In genomic region chr20:44566811-44567210, GRCh38 we compare ENCODE assay signal across 20 cellular contexts. TPM values are rescaled to one million over a fixed set of nuclear protein-coding genes. Genes with fewer than 3 reads are reported as not detected.
DNase-seq lines count a peak whose midpoint lies in the region; ATAC-seq, FAIRE-seq and TF ChIP-seq lines count a peak whose summit lies in the region.
"Had no signal": no experiment of that assay in that cellular context is flagged by ENCODE, and none has a peak within 500 bp of the region (broad histone marks: within the 10 kb centered on the region; RNA-seq: fewer than 3 reads in every experiment).

No MANE protein-coding gene starts in this region.

- DNase-seq in MCF 10A (ENCODE audit: unreplicated experiment) (no peak), breast epithelium (ENCODE audit: low spot score in 2 of 2) (no peak), epithelial cell of prostate (ENCODE audit: low read depth, low spot score) (no peak), mesothelial cell of epicardium (ENCODE audit: low spot score in 2 of 2, unreplicated experiment in 2 of 2) (no peak), NCI-H2196 (lab: John Stamatoyannopoulos, UW; ENCODE audit: unreplicated experiment) (no peak), epidermal melanocyte (ENCODE audit: insufficient read length, low spot score) (no peak), small intestine (no peak)
- DNase-seq: 8988T; ACHN; C1 segment of cervical spinal cord; Calu3; CD4-positive, alpha-beta T cell; DMS 273 treated with DMSO at 0.1 percent for 48 hours had no signal

- H3K9me3 Mint-ChIP-seq in MCF 10A (ENCODE audit: unreplicated experiment) (no peaks in the 10 kb centered on the region), mesothelial cell of epicardium (no peaks in the 10 kb centered on the region)
- H3K9me3 Mint-ChIP-seq: CD4-positive, alpha-beta T cell had no signal

- no peak for ATAC-seq in GM21825 (IDR thresholded peaks at IDR 0.05; ENCODE audit: unreplicated experiment)
- ATAC-seq: GM12878, HepG2 had no signal

- no peak for TF ChIP-seq POLR2A in breast epithelium (IDR thresholded peaks at IDR 0.05)

- H3K27me3 Mint-ChIP-seq in MCF 10A (ENCODE audit: insufficient read depth, unreplicated experiment) (no peaks in the 10 kb centered on the region), mesothelial cell of epicardium (ENCODE audit: low read depth) (no peaks in the 10 kb centered on the region)
- H3K27me3 Mint-ChIP-seq: B cell; CD4-positive, alpha-beta T cell had no signal

- POLR2A ChIA-PET in MCF 10A (lab: Yijun Ruan, JAX) = interaction anchor here (0.9 to 3.2 kb wide), 7 partner anchors 8 to 60 kb away, joined by 3 to 30 read pairs (median 7); partner anchors contain the start of gene SERINC3

- CTCF ChIA-PET in MCF 10A (lab: Yijun Ruan, JAX) = interaction anchor here (0.6 to 1.5 kb wide), 4 partner anchors 32 to 96 kb away, joined by 3 to 6 read pairs (median 3); no protein-coding TSS in a partner anchor

- no peak for FAIRE-seq in small intestine (lab: Jason Lieb, UNC)
- FAIRE-seq: GM12878, GM18507, H1, HepG2 had no signal

- H3K36me3 ChIP-seq in breast epithelium (no peaks in the 10 kb centered on the region), small intestine (ENCODE audit: control insufficient read depth in 2 of 2, insufficient read depth in 2 of 2, low read length in 2 of 2) (no peaks in the 10 kb centered on the region)
- H3K36me3 ChIP-seq: HAP-1 had no signal

- H3K27ac ChIP-seq in breast epithelium (no peak overlapping the region), epithelial cell of prostate (peak overlapping the region; percentile 14), small intestine (ENCODE audit: low read depth in 1 of 2, low read length in 1 of 2) (no peak overlapping the region)

- H3K27ac Mint-ChIP-seq in MCF 10A (ENCODE audit: low read depth, unreplicated experiment) = peak overlapping the region; percentile 42
- peak overlapping the region; percentile 51 for H3K27ac Mint-ChIP-seq in mesothelial cell of epicardium
- H3K27ac Mint-ChIP-seq: B cell; CD4-positive, alpha-beta T cell had no signal

- H3K27me3 ChIP-seq in breast epithelium = no peaks in the 10 kb centered on the region
- no peaks in the 10 kb centered on the region for H3K27me3 ChIP-seq in small intestine (ENCODE audit: control insufficient read depth in 2 of 2, insufficient read depth in 2 of 2, low read length in 2 of 2)

- no peaks in the 10 kb centered on the region for H3K4me1 ChIP-seq in breast epithelium
- H3K4me1 ChIP-seq in small intestine (ENCODE audit: control insufficient read depth in 2 of 2, insufficient read depth in 1 of 2, low read depth in 1 of 2, low read length in 1 of 2) = no peaks in the 10 kb centered on the region
- H3K4me1 ChIP-seq: HAP-1 had no signal

- H3K9me3 ChIP-seq in breast epithelium (no peaks in the 10 kb centered on the region), small intestine (ENCODE audit: control insufficient read depth, low read depth) (no peaks in the 10 kb centered on the region)
- H3K9me3 ChIP-seq: HAP-1 had no signal

- no peak overlapping the region for H3K4me3 ChIP-seq in breast epithelium
- no peak overlapping the region for H3K4me3 ChIP-seq in small intestine (ENCODE audit: low read depth in 1 of 2, low read length in 2 of 2)
- H3K4me3 ChIP-seq: GM12878, HAP-1 had no signal

- BruUV-seq in MCF 10A (replicated peaks; lab: Mats Ljungman, UMichigan) = no TSS peak

- no peak overlapping the region for H3K4me3 Mint-ChIP-seq in MCF 10A (ENCODE audit: unreplicated experiment)
- H3K4me3 Mint-ChIP-seq in mesothelial cell of epicardium = no peak overlapping the region
- H3K4me3 Mint-ChIP-seq: B cell; CD4-positive, alpha-beta T cell had no signal

- peaks cover 6% of the 10 kb centered on the region for H3K36me3 Mint-ChIP-seq in MCF 10A (ENCODE audit: insufficient read depth, unreplicated experiment)
- H3K36me3 Mint-ChIP-seq in mesothelial cell of epicardium = no peaks in the 10 kb centered on the region

- TF ChIP-seq CTCF in MCF 10A (IDR thresholded peaks at IDR 0.05; ENCODE audit: unreplicated experiment) (no peak), breast epithelium (IDR thresholded peaks at IDR 0.05) (no peak), mesothelial cell of epicardium (IDR thresholded peaks at IDR 0.05; ENCODE audit: unreplicated experiment) (no peak)

- intact Hi-C loops in MCF 10A (cut with micrococcal nuclease) (no loop called here), breast epithelium (cut with DNase I; ENCODE audit: low total_unique reads) (no loop called here)

- H3K4me1 Mint-ChIP-seq in MCF 10A (ENCODE audit: insufficient read depth, unreplicated experiment) (peaks cover 9% of the 10 kb centered on the region), mesothelial cell of epicardium (peaks cover 21% of the 10 kb centered on the region)
- H3K4me1 Mint-ChIP-seq: B cell had no signal

RNA-seq across cellular contexts. Expression of gene PKIG, which starts 15.6 kb away (rescaled TPM):
- 19.2 and 24.8 TPM in 2 replicates for total RNA-seq in MCF 10A (2022)
- total RNA-seq in breast epithelium = 100 to 1,000 TPM in 1 of 3 donors, 10 to 100 TPM in 2; 59.9 to 102 (median 99.1) TPM
- total RNA-seq in mesothelial cell of epicardium = 50.4 to 59.1 TPM (median 51.6 TPM) in 3 replicates
- 10 to 100 TPM; 16.3 to 47.8 (median 34.9) TPM for polyA plus RNA-seq in small intestine

RNA-seq across cellular contexts. Expression of gene SERINC3, which starts 44.9 kb away (rescaled TPM):
- total RNA-seq in MCF 10A (2022) = 104 and 126 TPM in 2 replicates
- total RNA-seq in breast epithelium = 100 to 1,000 TPM in 2 of 3 donors, 10 to 100 TPM in 1; 91.1 to 254 (median 100) TPM
- 42.0 to 45.0 TPM (median 42.9 TPM) in 3 replicates for total RNA-seq in mesothelial cell of epicardium
- 10 to 100 TPM; 13.2 to 64.8 (median 14.3) TPM for polyA plus RNA-seq in small intestine
